17 cellular contexts compared by ENCODE assay signal in genomic region chr7:80869821-80870751, GRCh38. TPM values are rescaled to one million over a fixed set of nuclear protein-coding genes. Genes with fewer than 3 reads are reported as not detected.
DNase-seq lines count a peak whose midpoint lies in the region; ATAC-seq, FAIRE-seq and TF ChIP-seq lines count a peak whose summit lies in the region.
"Had no signal": no experiment of that assay in that cellular context is flagged by ENCODE, and none has a peak within 500 bp of the region (broad histone marks: within the 10 kb centered on the region; RNA-seq: fewer than 3 reads in every experiment).

No MANE protein-coding gene starts in this region.

- no peaks in the 10 kb centered on the region for H3K9me3 ChIP-seq in HCT116 (ENCODE audit: control insufficient read depth in 1 of 2, insufficient read depth in 1 of 2, low read depth in 1 of 2, low read length in 2 of 2)
- H3K9me3 ChIP-seq in PC-9 (ENCODE audit: insufficient read depth, low read depth), result 0 out of 2 replicates have a peak, but pooled peaks cover 5% of the 10 kb centered on the region
- H3K9me3 ChIP-seq in hepatocyte (ENCODE audit: low read depth), result no peaks in the 10 kb centered on the region
- H3K9me3 ChIP-seq in small intestine (ENCODE audit: control insufficient read depth, low read depth), result no peaks in the 10 kb centered on the region
- H3K9me3 ChIP-seq in thyroid gland, result no peaks in the 10 kb centered on the region
- H3K9me3 ChIP-seq: ovary had no signal

- TF ChIP-seq CTCF in HCT116 (IDR thresholded peaks at IDR 0.05 in 2 of 3, conservative IDR thresholded peaks at IDR 0.05 in 1 of 3; ENCODE audit: borderline replicate concordance in 1 of 3, insufficient read depth in 1 of 3, low read depth in 2 of 3, low read length in 2 of 3) (no peak), PC-9 (conservative IDR thresholded peaks at IDR 0.05) (no peak), hepatocyte (IDR thresholded peaks at IDR 0.05; ENCODE audit: poor library complexity) (no peak), thyroid gland (IDR thresholded peaks at IDR 0.05) (no peak)

- H3K36me3 ChIP-seq in HCT116 (ENCODE audit: control insufficient read depth in 1 of 2, insufficient read depth in 2 of 2, low read length in 2 of 2), result no peaks in the 10 kb centered on the region
- 0 out of 2 replicates have a peak, but pooled peaks cover 5% of the 10 kb centered on the region for H3K36me3 ChIP-seq in PC-9 (ENCODE audit: low read depth)
- H3K36me3 ChIP-seq in hepatocyte (replicated peaks; ENCODE audit: insufficient read depth, low read depth), result no peaks in the 10 kb centered on the region
- H3K36me3 ChIP-seq in small intestine (ENCODE audit: control insufficient read depth in 2 of 2, insufficient read depth in 2 of 2, low read length in 2 of 2), result no peaks in the 10 kb centered on the region
- H3K36me3 ChIP-seq in thyroid gland, result no peaks in the 10 kb centered on the region
- H3K36me3 ChIP-seq: ovary had no signal

- no peak for FAIRE-seq in small intestine (lab: Jason Lieb, UNC)
- FAIRE-seq: kidney had no signal

- H3K27me3 ChIP-seq in HCT116 (ENCODE audit: insufficient read depth, low read length) (no peaks in the 10 kb centered on the region), PC-9 (ENCODE audit: insufficient read depth, low read depth) (no peaks in the 10 kb centered on the region), hepatocyte (no peaks in the 10 kb centered on the region), small intestine (ENCODE audit: control insufficient read depth in 2 of 2, insufficient read depth in 2 of 2, low read length in 2 of 2) (no peaks in the 10 kb centered on the region), thyroid gland (no peaks in the 10 kb centered on the region)
- H3K27me3 ChIP-seq: brain microvascular endothelial cell, ovary had no signal

- no peak overlapping the region for H3K27ac ChIP-seq in HCT116 (ENCODE audit: low read depth, low read length)
- no peak overlapping the region for H3K27ac ChIP-seq in PC-9
- H3K27ac ChIP-seq in hepatocyte, result peak overlapping the region; percentile 91
- H3K27ac ChIP-seq in small intestine (ENCODE audit: low read depth in 1 of 2, low read length in 1 of 2), result peak overlapping the region in 1 of 2 donors; percentile 82
- no peak overlapping the region for H3K27ac ChIP-seq in thyroid gland
- H3K27ac ChIP-seq: brain microvascular endothelial cell, ovary had no signal

- H3K4me3 ChIP-seq in HCT116 (replicated peaks in 1 of 2; ENCODE audit: low read depth in 1 of 2, low read length in 2 of 2) (no peak overlapping the region), PC-9 (no peak overlapping the region), hepatocyte (no peak overlapping the region), small intestine (ENCODE audit: low read depth in 1 of 2, low read length in 2 of 2) (no peak overlapping the region), thyroid gland (replicated peaks in 1 of 3) (no peak overlapping the region)
- H3K4me3 ChIP-seq: ovary had no signal

- TF ChIP-seq POLR2A in HCT116 (IDR thresholded peaks at IDR 0.05; ENCODE audit: borderline replicate concordance, extremely low read depth, insufficient read depth, insufficient read length) (no peak), thyroid gland (IDR thresholded peaks at IDR 0.05) (no peak)

- intact Hi-C loops in HCT116 (cut with micrococcal nuclease) (no loop called here), PC-9 (cut with micrococcal nuclease; ENCODE audit: unreplicated experiment) (no loop called here), thyroid gland (cut with DNase I) (no loop called here)

- CTCF ChIA-PET in HCT116 (lab: Charles Lee) (no interaction called here), PC-9 (lab: Charles Lee) (interaction anchor here (0.5 kb wide), 1 partner anchor 141 kb away, joined by 3 read pairs; no protein-coding TSS in a partner anchor)

- BruUV-seq in HCT116 (replicated peaks; lab: Mats Ljungman, UMichigan) (no TSS peak), PC-9 (replicated peaks; lab: Mats Ljungman, UMichigan) (no TSS peak)

- no peak overlapping the region for H2AFZ ChIP-seq in HCT116 (ENCODE audit: low read depth, low read length, poor library complexity, severe bottlenecking)
- peak overlapping the region; percentile 43; the same call in 1 of the 2 replicates for H2AFZ ChIP-seq in PC-9
- no peak overlapping the region for H2AFZ ChIP-seq in hepatocyte

- peak overlapping the region; percentile 15 for H3K4me2 ChIP-seq in HCT116 (ENCODE audit: low read length)
- H3K4me2 ChIP-seq in PC-9, result no peak overlapping the region
- H3K4me2 ChIP-seq in hepatocyte, result peak overlapping the region; percentile 59

- H3K79me2 ChIP-seq in HCT116 (ENCODE audit: insufficient read depth, low read length), result no peaks in the 10 kb centered on the region
- 0 out of 2 replicates have a peak, but pooled peaks cover 2% of the 10 kb centered on the region for H3K79me2 ChIP-seq in PC-9 (ENCODE audit: low read depth)
- H3K79me2 ChIP-seq in hepatocyte, result peaks cover 45% of the 10 kb centered on the region

- no peak overlapping the region for H3K9ac ChIP-seq in HCT116 (ENCODE audit: low read length)

- H3F3A ChIP-seq in PC-9 (ENCODE audit: insufficient read depth, low read depth), result peaks cover 8% of the 10 kb centered on the region

- ATAC-seq in HCT116, result peak; percentile 49; the same call in 1 of the 2 replicates
- ATAC-seq in GM18519 (IDR thresholded peaks at IDR 0.05; ENCODE audit: low FRiP score, unreplicated experiment), result no peak

- H3K9me2 ChIP-seq in HCT116 (ENCODE audit: insufficient read depth) (no peaks in the 10 kb centered on the region; the same call in 1 of the 2 replicates), PC-9 (ENCODE audit: insufficient read depth) (0 out of 2 replicates have a peak, but pooled peaks cover 3% of the 10 kb centered on the region), hepatocyte (replicated peaks; ENCODE audit: insufficient read depth) (no peaks in the 10 kb centered on the region)

- TF ChIP-seq RAD21 in HCT116 (IDR thresholded peaks at IDR 0.05; ENCODE audit: low read depth), result no peak

- peaks cover 11 to 20% of the 10 kb centered on the region in 2 experiments for H3K4me1 ChIP-seq in HCT116 (ENCODE audit: control insufficient read depth in 1 of 2, insufficient read depth in 2 of 2, low read length in 2 of 2)
- no peaks in the 10 kb centered on the region for H3K4me1 ChIP-seq in PC-9 (replicated peaks; ENCODE audit: insufficient read depth)
- H3K4me1 ChIP-seq in hepatocyte (ENCODE audit: insufficient read depth), result peaks cover 21% of the 10 kb centered on the region
- peaks cover 0 to 2% of the 10 kb centered on the region in 2 donors for H3K4me1 ChIP-seq in small intestine (ENCODE audit: control insufficient read depth in 2 of 2, insufficient read depth in 1 of 2, low read depth in 1 of 2, low read length in 1 of 2)
- H3K4me1 ChIP-seq in thyroid gland, result peaks cover 0 to 3% of the 10 kb centered on the region in 2 donors

- POLR2A ChIA-PET in HCT116 (lab: Charles Lee) (no interaction called here), PC-9 (lab: Charles Lee; ENCODE audit: unreplicated experiment) (interaction anchor here (0.6 kb wide), 1 partner anchor 415 kb away, joined by 4 read pairs; no protein-coding TSS in a partner anchor)

- DNase-seq in HCT116 (ENCODE audit: low read depth, low spot score), result no peak
- DNase-seq in PC-9, result no peak
- peak; percentile 73 for DNase-seq in hepatocyte (ENCODE audit: low spot score)
- peak; percentile 92 for DNase-seq in small intestine
- DNase-seq in 8988T, result no peak
- DNase-seq in thyroid gland, result no peak
- DNase-seq: activated CD4-positive, alpha-beta T cell treated with anti-CD3 and anti-CD28 coated beads, Interleukin-2, amount 10 ng/mL, durations not matched to agents 24 days and 14 days; activated naive CD4-positive, alpha-beta T cell treated with anti-CD3 and anti-CD28 coated beads, Interleukin-2, amount 10 ng/mL, durations not matched to agents 7 days and 5 days; brain microvascular endothelial cell; DND-41; kidney; midbrain; NCI-H187 treated with DMSO at 0.1 percent for 48 hours; ovary; SIG-M5; T1000 had no signal

- WGBS in hepatocyte (ENCODE audit: low lambda C conversion rate, missing lambda C conversion rate), result 88% methylated on average over 6 of the region's 6 CpGs
- 74 to 84% (median 76%) methylated on average over 6 of the region's 6 CpGs for WGBS in small intestine, 3 donors
- WGBS in thyroid gland, 2 donors, result 93 to 95% methylated on average over 6 of the region's 6 CpGs

- no peaks in the 10 kb centered on the region for H4K20me1 ChIP-seq in HCT116 (ENCODE audit: insufficient read depth)
- H4K20me1 ChIP-seq in PC-9 (ENCODE audit: insufficient read depth), result no peaks in the 10 kb centered on the region
- no peaks in the 10 kb centered on the region for H4K20me1 ChIP-seq in hepatocyte (ENCODE audit: insufficient read depth, poor library complexity, severe bottlenecking)

- RAD21 ChIA-PET in HCT116 (lab: Charles Lee; ENCODE audit: low non-redundant PET in 1 of 2, low total read pairs in 2 of 2, uncharacterized antibody in 2 of 2, unreplicated experiment in 2 of 2), result no interaction called here

TF ChIP-seq in HCT116, 20 proteins besides CTCF, POLR2A, EP300 and RAD21 (continues in another document):
- no peak for TF ChIP-seq YY1 (IDR thresholded peaks at IDR 0.05; ENCODE audit: extremely low read depth, insufficient replicate concordance, low read depth, low read length)
- TF ChIP-seq FOSL1 (IDR thresholded peaks at IDR 0.05; ENCODE audit: low read depth), result no peak
- TF ChIP-seq ZBTB33 (IDR thresholded peaks at IDR 0.05; ENCODE audit: extremely low read depth, insufficient replicate concordance, low read length), result no peak
- no peak for TF ChIP-seq CEBPB (IDR thresholded peaks at IDR 0.05; ENCODE audit: low read depth)
- no peak for TF ChIP-seq ELF1 (IDR thresholded peaks at IDR 0.05; ENCODE audit: borderline replicate concordance, low read depth)
- no peak for TF ChIP-seq EGR1 (IDR thresholded peaks at IDR 0.05; ENCODE audit: low read depth)

RNA-seq across cellular contexts. Expression of gene SEMA3C, which starts 48.8 kb away (rescaled TPM):
- total RNA-seq in HCT116 (2021; ENCODE audit: unreplicated experiment) (25.3 TPM), PC-9 (2021) (19.9 and 20.9 TPM in 2 replicates), hepatocyte (134 and 139 TPM in 2 replicates), thyroid gland (10 to 100 TPM in 1 of 4 donors, 1 to 10 TPM in 3; 4.0 to 24.0 (median 7.1) TPM)
- 6.0 and 7.4 TPM in 2 replicates for polyA plus RNA-seq in HCT116 (2012)
- polyA plus RNA-seq in hepatocyte (34.8 and 37.1 TPM in 2 replicates), small intestine (10 to 100 TPM in 1 of 3 donors, 1 to 10 TPM in 2; 1.4 to 12.3 (median 2.9) TPM)
- total RNA-seq: activated CD4-positive, alpha-beta T cell treated with anti-CD3 and anti-CD28 coated beads, Interleukin-2, amount 10 ng/mL, durations not matched to agents 24 days and 14 days had no signal

Comparison
In these comparisons a context has a peak if more than half of its experiments do, and no peak if none do; other contexts are left out.
1. DNase-seq: peak in hepatocyte (single experiment) and small intestine (single experiment); none in HCT116 (single experiment), PC-9 (0 of 2), 8988T (single experiment) and thyroid gland (0 of 2).